9 cellular contexts compared by ENCODE assay signal in genomic region chr18:9117980-9118841, GRCh38. TPM values are rescaled to one million over a fixed set of nuclear protein-coding genes. Genes with fewer than 3 reads are reported as not detected.
DNase-seq lines count a peak whose midpoint lies in the region; ATAC-seq and TF ChIP-seq lines count a peak whose summit lies in the region.
"Had no signal": no experiment of that assay in that cellular context is flagged by ENCODE, and none has a peak within 500 bp of the region (broad histone marks: within the 10 kb centered on the region; RNA-seq: fewer than 3 reads in every experiment).

No MANE protein-coding gene starts in this region.

- 24% methylated on average over 5 of the region's 5 CpGs for WGBS in right lobe of liver (ENCODE audit: insufficient coverage, low coverage, low lambda C conversion rate, missing lambda C conversion rate)

- H3K4me3 ChIP-seq in ascending aorta: peak overlapping the region; percentile 32 to 46
- H3K4me3 ChIP-seq in right lobe of liver: no peak overlapping the region
- H3K4me3 ChIP-seq in HAP-1: no peak overlapping the region

- H3K36me3 Mint-ChIP-seq in activated naive CD4-positive, alpha-beta T cell treated with anti-CD3 and anti-CD28 coated beads, Interleukin-2, amount 50 U/mL, for 24 hours: peaks cover 19% of the 10 kb centered on the region

- H3K9me3 Mint-ChIP-seq in activated naive CD4-positive, alpha-beta T cell treated with anti-CD3 and anti-CD28 coated beads, Interleukin-2, amount 50 U/mL, for 24 hours: no peaks in the 10 kb centered on the region

- TF ChIP-seq POLR2A in right lobe of liver (IDR thresholded peaks at IDR 0.05): no peak

- H3K4me1 Mint-ChIP-seq in activated naive CD4-positive, alpha-beta T cell treated with anti-CD3 and anti-CD28 coated beads, Interleukin-2, amount 50 U/mL, for 24 hours: peaks cover 87% of the 10 kb centered on the region

- DNase-seq in activated naive CD4-positive, alpha-beta T cell treated with anti-CD3 and anti-CD28 coated beads, Interleukin-2, amount 50 U/mL, for 16 hours: no peak
- DNase-seq in ascending aorta (ENCODE audit: low spot score in 2 of 2) (no peak), right lobe of liver (no peak), HAP-1 (ENCODE audit: low spot score in 2 of 2) (no peak), DMS53 treated with DMSO at 0.1 percent for 48 hours (lab: John Stamatoyannopoulos, UW; ENCODE audit: unreplicated experiment) (no peak)

- ATAC-seq in right lobe of liver (peak; percentile 24 to 57 (median 31)), HG02938 (IDR thresholded peaks at IDR 0.05; ENCODE audit: unreplicated experiment) (no peak), GM19452 (IDR thresholded peaks at IDR 0.05; ENCODE audit: unreplicated experiment) (no peak)

- intact Hi-C loops in ascending aorta (cut with DNase I): loop anchor here (1.0 kb wide), 2 partner anchors 16 to 18 kb away; partner anchors contain the start of genes ANKRD12 and NDUFV2
- intact Hi-C loops in right lobe of liver (cut with DNase I): no loop called here

- H3K4me1 ChIP-seq in ascending aorta (peaks cover 7 to 53% of the 10 kb centered on the region in 2 donors), right lobe of liver (peaks cover 0 to 31% (median 14%) of the 10 kb centered on the region in 4 donors), HAP-1 (peaks cover 22% of the 10 kb centered on the region)

- TF ChIP-seq CTCF in ascending aorta (IDR thresholded peaks at IDR 0.05): no peak
- TF ChIP-seq CTCF in right lobe of liver (IDR thresholded peaks at IDR 0.05): no peak

- in situ Hi-C loops in HAP-1 (cut with MboI; ENCODE audit: low sequenced_read_pairs): no loop called here

- H3K4me3 Mint-ChIP-seq in activated naive CD4-positive, alpha-beta T cell treated with anti-CD3 and anti-CD28 coated beads, Interleukin-2, amount 50 U/mL, for 24 hours: peak overlapping the region; percentile 86

- H3K9me3 ChIP-seq in ascending aorta: no peaks in the 10 kb centered on the region
- H3K9me3 ChIP-seq in right lobe of liver: no peaks in the 10 kb centered on the region
- H3K9me3 ChIP-seq in HAP-1: no peaks in the 10 kb centered on the region

- H3K27me3 ChIP-seq in ascending aorta: no peaks in the 10 kb centered on the region
- no peaks in the 10 kb centered on the region for H3K27me3 ChIP-seq in right lobe of liver
- no peaks in the 10 kb centered on the region for H3K27me3 ChIP-seq in HAP-1 (ENCODE audit: low read depth)

- H3K36me3 ChIP-seq in ascending aorta: peaks cover 7 to 16% of the 10 kb centered on the region in 2 donors
- peaks cover 0 to 26% (median 13%) of the 10 kb centered on the region in 4 donors for H3K36me3 ChIP-seq in right lobe of liver
- peaks cover 29% of the 10 kb centered on the region for H3K36me3 ChIP-seq in HAP-1 (replicated peaks)

- peak overlapping the region; percentile 99 for H3K27ac Mint-ChIP-seq in activated naive CD4-positive, alpha-beta T cell treated with anti-CD3 and anti-CD28 coated beads, Interleukin-2, amount 50 U/mL, for 24 hours

- no peaks in the 10 kb centered on the region for H3K27me3 Mint-ChIP-seq in activated naive CD4-positive, alpha-beta T cell treated with anti-CD3 and anti-CD28 coated beads, Interleukin-2, amount 50 U/mL, for 24 hours

- peak overlapping the region; percentile 83 to 86 for H3K27ac ChIP-seq in ascending aorta
- peak overlapping the region in 2 of 3 donors; percentile 27 to 86 for H3K27ac ChIP-seq in right lobe of liver
- H3K27ac ChIP-seq: C4-2B had no signal

RNA-seq across cellular contexts. Expression of gene NDUFV2, which starts 15.7 kb away (rescaled TPM):
- total RNA-seq in ascending aorta (48.6 TPM), right lobe of liver (100 to 1,000 TPM; 164 to 236 (median 183) TPM)

RNA-seq across cellular contexts. Expression of gene ANKRD12, which starts 18.4 kb away (rescaled TPM):
- total RNA-seq in ascending aorta: 11.4 TPM
- total RNA-seq in right lobe of liver: 10 to 100 TPM; 12.3 to 38.7 (median 21.4) TPM

Comparison
In these comparisons a context has a peak if more than half of its experiments do, and no peak if none do; other contexts are left out.
1. H3K4me3 ChIP-seq: peak in ascending aorta (2 of 2); none in right lobe of liver (0 of 3) and HAP-1 (single experiment).
2. ATAC-seq: peak in right lobe of liver (4 of 4); none in HG02938 (single experiment) and GM19452 (single experiment).